Comparison of ENCODE assay signal across 1 cellular context in genomic region chr1:230900984-230901383, GRCh38.
TF ChIP-seq lines count a peak whose summit lies in the region.

No MANE protein-coding gene starts in this region.

TF ChIP-seq in K562, 482 proteins besides CTCF, POLR2A, EP300 and RAD21 (continued from another document):
- TF ChIP-seq, protein P1, sequence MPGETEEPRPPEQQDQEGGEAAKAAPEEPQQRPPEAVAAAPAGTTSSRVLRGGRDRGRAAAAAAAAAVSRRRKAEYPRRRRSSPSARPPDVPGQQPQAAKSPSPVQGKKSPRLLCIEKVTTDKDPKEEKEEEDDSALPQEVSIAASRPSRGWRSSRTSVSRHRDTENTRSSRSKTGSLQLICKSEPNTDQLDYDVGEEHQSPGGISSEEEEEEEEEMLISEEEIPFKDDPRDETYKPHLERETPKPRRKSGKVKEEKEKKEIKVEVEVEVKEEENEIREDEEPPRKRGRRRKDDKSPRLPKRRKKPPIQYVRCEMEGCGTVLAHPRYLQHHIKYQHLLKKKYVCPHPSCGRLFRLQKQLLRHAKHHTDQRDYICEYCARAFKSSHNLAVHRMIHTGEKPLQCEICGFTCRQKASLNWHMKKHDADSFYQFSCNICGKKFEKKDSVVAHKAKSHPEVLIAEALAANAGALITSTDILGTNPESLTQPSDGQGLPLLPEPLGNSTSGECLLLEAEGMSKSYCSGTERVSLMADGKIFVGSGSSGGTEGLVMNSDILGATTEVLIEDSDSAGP (CRISPR knock-in tag; IDR thresholded peaks at IDR 0.05): no peak
- TF ChIP-seq, protein P2, sequence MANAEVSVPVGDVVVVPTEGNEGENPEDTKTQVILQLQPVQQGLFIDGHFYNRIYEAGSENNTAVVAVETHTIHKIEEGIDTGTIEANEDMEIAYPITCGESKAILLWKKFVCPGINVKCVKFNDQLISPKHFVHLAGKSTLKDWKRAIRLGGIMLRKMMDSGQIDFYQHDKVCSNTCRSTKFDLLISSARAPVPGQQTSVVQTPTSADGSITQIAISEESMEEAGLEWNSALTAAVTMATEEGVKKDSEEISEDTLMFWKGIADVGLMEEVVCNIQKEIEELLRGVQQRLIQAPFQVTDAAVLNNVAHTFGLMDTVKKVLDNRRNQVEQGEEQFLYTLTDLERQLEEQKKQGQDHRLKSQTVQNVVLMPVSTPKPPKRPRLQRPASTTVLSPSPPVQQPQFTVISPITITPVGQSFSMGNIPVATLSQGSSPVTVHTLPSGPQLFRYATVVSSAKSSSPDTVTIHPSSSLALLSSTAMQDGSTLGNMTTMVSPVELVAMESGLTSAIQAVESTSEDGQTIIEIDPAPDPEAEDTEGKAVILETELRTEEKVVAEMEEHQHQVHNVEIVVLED (CRISPR knock-in tag; IDR thresholded peaks at IDR 0.05): no peak
- TF ChIP-seq, protein P3, sequence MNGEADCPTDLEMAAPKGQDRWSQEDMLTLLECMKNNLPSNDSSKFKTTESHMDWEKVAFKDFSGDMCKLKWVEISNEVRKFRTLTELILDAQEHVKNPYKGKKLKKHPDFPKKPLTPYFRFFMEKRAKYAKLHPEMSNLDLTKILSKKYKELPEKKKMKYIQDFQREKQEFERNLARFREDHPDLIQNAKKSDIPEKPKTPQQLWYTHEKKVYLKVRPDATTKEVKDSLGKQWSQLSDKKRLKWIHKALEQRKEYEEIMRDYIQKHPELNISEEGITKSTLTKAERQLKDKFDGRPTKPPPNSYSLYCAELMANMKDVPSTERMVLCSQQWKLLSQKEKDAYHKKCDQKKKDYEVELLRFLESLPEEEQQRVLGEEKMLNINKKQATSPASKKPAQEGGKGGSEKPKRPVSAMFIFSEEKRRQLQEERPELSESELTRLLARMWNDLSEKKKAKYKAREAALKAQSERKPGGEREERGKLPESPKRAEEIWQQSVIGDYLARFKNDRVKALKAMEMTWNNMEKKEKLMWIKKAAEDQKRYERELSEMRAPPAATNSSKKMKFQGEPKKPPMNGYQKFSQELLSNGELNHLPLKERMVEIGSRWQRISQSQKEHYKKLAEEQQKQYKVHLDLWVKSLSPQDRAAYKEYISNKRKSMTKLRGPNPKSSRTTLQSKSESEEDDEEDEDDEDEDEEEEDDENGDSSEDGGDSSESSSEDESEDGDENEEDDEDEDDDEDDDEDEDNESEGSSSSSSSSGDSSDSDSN (IDR thresholded peaks at IDR 0.05; ENCODE audit: borderline replicate concordance in 1 of 2, low read depth in 2 of 2, low read length in 2 of 2): no peak
- TF ChIP-seq ESRRB (CRISPR knock-in tag; IDR thresholded peaks at IDR 0.05; ENCODE audit: borderline replicate concordance) (no peak), NFIX (CRISPR knock-in tag; IDR thresholded peaks at IDR 0.05; ENCODE audit: low read depth) (no peak), ZNF444 (CRISPR knock-in tag; IDR thresholded peaks at IDR 0.05) (no peak), ZBTB9 (CRISPR knock-in tag; IDR thresholded peaks at IDR 0.05) (no peak), CBX8 (IDR thresholded peaks at IDR 0.05; ENCODE audit: borderline replicate concordance, extremely low read depth, low read depth, low read length, poor library complexity, severe bottlenecking) (no peak), EP400 (IDR thresholded peaks at IDR 0.05) (no peak)
- TF ChIP-seq, protein P4, sequence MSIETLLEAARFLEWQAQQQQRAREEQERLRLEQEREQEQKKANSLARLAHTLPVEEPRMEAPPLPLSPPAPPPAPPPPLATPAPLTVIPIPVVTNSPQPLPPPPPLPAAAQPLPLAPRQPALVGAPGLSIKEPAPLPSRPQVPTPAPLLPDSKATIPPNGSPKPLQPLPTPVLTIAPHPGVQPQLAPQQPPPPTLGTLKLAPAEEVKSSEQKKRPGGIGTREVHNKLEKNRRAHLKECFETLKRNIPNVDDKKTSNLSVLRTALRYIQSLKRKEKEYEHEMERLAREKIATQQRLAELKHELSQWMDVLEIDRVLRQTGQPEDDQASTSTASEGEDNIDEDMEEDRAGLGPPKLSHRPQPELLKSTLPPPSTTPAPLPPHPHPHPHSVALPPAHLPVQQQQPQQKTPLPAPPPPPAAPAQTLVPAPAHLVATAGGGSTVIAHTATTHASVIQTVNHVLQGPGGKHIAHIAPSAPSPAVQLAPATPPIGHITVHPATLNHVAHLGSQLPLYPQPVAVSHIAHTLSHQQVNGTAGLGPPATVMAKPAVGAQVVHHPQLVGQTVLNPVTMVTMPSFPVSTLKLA (conservative IDR thresholded peaks at IDR 0.05): no peak
